Comparison of ENCODE assay signal across 15 cellular contexts in the genomic region with DNA sequence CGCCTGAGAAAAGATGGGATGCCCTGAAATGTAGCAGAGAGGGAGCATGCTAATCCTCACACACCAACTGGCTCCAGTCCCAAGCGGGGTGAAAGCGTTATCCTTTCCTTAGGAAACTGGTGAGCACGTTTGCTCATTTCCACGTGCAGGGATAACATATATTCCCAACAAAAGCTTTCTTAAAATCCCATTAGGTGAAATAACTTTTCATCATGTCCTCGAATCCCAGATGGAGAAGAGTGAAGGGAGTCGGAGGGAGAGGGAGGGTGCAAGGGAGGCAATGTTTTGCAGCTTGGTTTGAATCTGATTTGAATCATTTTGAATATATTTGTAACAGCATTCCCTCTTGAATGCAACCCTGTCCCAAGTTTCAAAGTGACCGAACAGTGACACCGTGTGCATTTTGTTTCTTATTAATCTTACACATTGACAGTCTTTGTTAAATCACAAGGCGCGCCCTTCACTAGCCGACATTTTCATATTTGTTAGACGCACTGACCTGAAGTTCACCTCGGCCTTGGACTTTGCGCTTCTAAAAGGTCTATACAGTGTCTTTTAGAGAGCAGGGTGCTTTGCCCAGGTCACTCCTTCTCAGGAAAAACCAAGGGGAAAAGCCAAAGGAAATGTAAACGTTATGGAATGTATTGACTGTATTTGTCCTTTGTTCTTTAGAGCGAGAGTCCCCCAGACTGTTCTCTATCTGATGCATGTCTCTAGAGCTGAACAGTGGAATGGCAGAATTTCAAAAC. TPM values are rescaled to one million over a fixed set of nuclear protein-coding genes. Genes with fewer than 3 reads are reported as not detected.
DNase-seq lines count a peak whose midpoint lies in the region; ATAC-seq and TF ChIP-seq lines count a peak whose summit lies in the region.
"Had no signal": no experiment of that assay in that cellular context is flagged by ENCODE, and none has a peak within 500 bp of the region (broad histone marks: within the 10 kb centered on the region; RNA-seq: fewer than 3 reads in every experiment).

No MANE protein-coding gene starts in this region.

- H3K79me1 ChIP-seq in IMR-90 (ENCODE audit: low read depth in 1 of 2, low read length in 2 of 2): peaks cover 23 to 44% of the 10 kb centered on the region in 2 experiments

- no peak for TF ChIP-seq POLR2A in IMR-90 (IDR thresholded peaks at IDR 0.05; ENCODE audit: low read depth, low read length)

- no peak for DNase-seq in IMR-90
- DNase-seq in activated T-helper 1 cell treated with anti-CD3 and anti-CD28 coated beads, Interleukin-12 subunit alpha, Interleukin-12 subunit beta, Interleukin-2, Interleukin-4 antibody, amounts not matched to agents 30 ng/mL and 10 ng/mL and 1 ng/mL, durations not matched to agents 14 hours and 24 hours and 36 hours (ENCODE audit: low spot score): no peak
- DNase-seq in left lobe of liver (ENCODE audit: low spot score): peak; percentile 21
- no peak for DNase-seq in NCI-H1105 (lab: John Stamatoyannopoulos, UW)
- no peak for DNase-seq in activated CD4-positive, alpha-beta T cell treated with anti-CD3 and anti-CD28 coated beads for 4 hours
- DNase-seq in central memory CD4-positive, alpha-beta T cell: no peak
- DNase-seq: activated CD4-positive, alpha-beta memory T cell treated with anti-CD3 and anti-CD28 coated beads for 36 hours; activated naive CD4-positive, alpha-beta T cell treated with anti-CD3 and anti-CD28 coated beads, Interleukin-2, amount 50 U/mL, for 16 hours; RPMI8226; T-helper 9 cell had no signal

- peak overlapping the region; percentile 37 for H2BK20ac ChIP-seq in IMR-90 (ENCODE audit: low read depth, low read length)

- 8% methylated on average over 2 of the region's 17 CpGs; no CpG with 5 or more reads in 1 of the 2 experiments for WGBS in IMR-90 (ENCODE audit: extremely low coverage in 2 of 2, insufficient read length in 1 of 2), 2 experiments

- H3K14ac ChIP-seq in IMR-90 (replicated peaks; ENCODE audit: low read depth, low read length): peak overlapping the region; percentile 57; the same call in 1 of the 2 replicates

- CTCF ChIA-PET in IMR-90 (lab: Yijun Ruan, JAX): no interaction called here

- no peak for ATAC-seq in IMR-90 (ENCODE audit: low read depth)
- no peak for ATAC-seq in left lobe of liver

- peaks cover 33% of the 10 kb centered on the region for H3K4me1 Mint-ChIP-seq in activated T-helper 1 cell treated with anti-CD3 and anti-CD28 coated beads, Interleukin-12 subunit alpha, Interleukin-12 subunit beta, Interleukin-2, Interleukin-4 antibody, amounts not matched to agents 30 ng/mL and 10 ng/mL and 1 ng/mL, durations not matched to agents 14 hours and 24 hours and 36 hours (ENCODE audit: low read depth)

- H3K18ac ChIP-seq in IMR-90 (ENCODE audit: low read depth, low read length): peak overlapping the region; percentile 49

- peak overlapping the region; percentile 8 for H2BK5ac ChIP-seq in IMR-90 (ENCODE audit: low read depth, low read length, poor library complexity, severe bottlenecking)

- POLR2A ChIA-PET in IMR-90 (lab: Charles Lee; ENCODE audit: unreplicated experiment): no interaction called here

- H3K4me3 ChIP-seq in IMR-90 (ENCODE audit: insufficient read depth, low read depth, low read length) (no peak overlapping the region), stomach smooth muscle (ENCODE audit: low read length in 2 of 2) (peak overlapping the region; percentile 42 to 52)

- H4K5ac ChIP-seq in IMR-90 (ENCODE audit: low read depth, low read length): no peak overlapping the region

- peak overlapping the region; percentile 85 for H3K23ac ChIP-seq in IMR-90 (ENCODE audit: low read depth, low read length)

- H3K9me3 ChIP-seq in IMR-90 (ENCODE audit: control insufficient read depth, insufficient read depth, low read length): no peaks in the 10 kb centered on the region
- H3K9me3 ChIP-seq in stomach smooth muscle (ENCODE audit: control insufficient read depth in 2 of 2, low read length in 2 of 2): no peaks in the 10 kb centered on the region
- H3K9me3 ChIP-seq: Caco-2 had no signal

- in situ Hi-C loops in IMR-90 (cut with MboI; ENCODE audit: low sequenced_read_pairs): no loop called here

- peak overlapping the region; percentile 52; the same call in 1 of the 2 replicates for H2AK5ac ChIP-seq in IMR-90 (ENCODE audit: low read depth, low read length)

- H4K91ac ChIP-seq in IMR-90 (ENCODE audit: insufficient read depth, low read depth, low read length): peak overlapping the region; percentile 59

- H2BK15ac ChIP-seq in IMR-90 (ENCODE audit: low read depth, low read length): 0 out of 3 replicates have a peak overlapping the region, but pooled peaks have one; percentile 3

- H3K4ac ChIP-seq in IMR-90 (ENCODE audit: low read depth, low read length): peak overlapping the region; percentile 70

- peaks cover 38% of the 10 kb centered on the region for H3K27me3 Mint-ChIP-seq in activated T-helper 1 cell treated with anti-CD3 and anti-CD28 coated beads, Interleukin-12 subunit alpha, Interleukin-12 subunit beta, Interleukin-2, Interleukin-4 antibody, amounts not matched to agents 30 ng/mL and 10 ng/mL and 1 ng/mL, durations not matched to agents 14 hours and 24 hours and 36 hours (ENCODE audit: insufficient read depth)

- dilution Hi-C loops in IMR-90 (cut with HindIII; ENCODE audit: low sequenced_read_pairs, unreplicated experiment): no loop called here

- no peaks in the 10 kb centered on the region for H4K20me1 ChIP-seq in IMR-90 (ENCODE audit: insufficient read depth, low read length)

- peak overlapping the region; percentile 64 for H3K4me2 ChIP-seq in IMR-90 (ENCODE audit: low read depth, low read length)

- H2AFZ ChIP-seq in IMR-90 (replicated peaks; ENCODE audit: low read length, poor library complexity): peak overlapping the region; percentile 9

- no peak overlapping the region for H3K4me3 Mint-ChIP-seq in activated T-helper 1 cell treated with anti-CD3 and anti-CD28 coated beads, Interleukin-12 subunit alpha, Interleukin-12 subunit beta, Interleukin-2, Interleukin-4 antibody, amounts not matched to agents 30 ng/mL and 10 ng/mL and 1 ng/mL, durations not matched to agents 14 hours and 24 hours and 36 hours
- H3K4me3 Mint-ChIP-seq: activated CD4-positive, alpha-beta memory T cell treated with anti-CD3 and anti-CD28 coated beads for 36 hours had no signal

- H3K27ac ChIP-seq in IMR-90 (ENCODE audit: insufficient read depth, low read length) (peak overlapping the region; percentile 49; the same call in 1 of the 2 replicates), stomach smooth muscle (ENCODE audit: low read length) (peak overlapping the region; percentile 95)
- H3K27ac ChIP-seq: HL-60 had no signal

- peak overlapping the region; percentile 7 to 45; a peak in 3 of 4 replicates for H4K8ac ChIP-seq in IMR-90 (ENCODE audit: low read depth in 2 of 2, low read length in 2 of 2)

- TF ChIP-seq RAD21 in IMR-90 (IDR thresholded peaks at IDR 0.05; ENCODE audit: low read length): no peak

- H3K27ac Mint-ChIP-seq in activated T-helper 1 cell treated with anti-CD3 and anti-CD28 coated beads, Interleukin-12 subunit alpha, Interleukin-12 subunit beta, Interleukin-2, Interleukin-4 antibody, amounts not matched to agents 30 ng/mL and 10 ng/mL and 1 ng/mL, durations not matched to agents 14 hours and 24 hours and 36 hours: peak overlapping the region; percentile 31

- no peaks in the 10 kb centered on the region for H3K27me3 ChIP-seq in IMR-90 (ENCODE audit: control insufficient read depth, insufficient read depth, low read length)
- no peaks in the 10 kb centered on the region for H3K27me3 ChIP-seq in stomach smooth muscle (ENCODE audit: control insufficient read depth in 1 of 2, insufficient read depth in 2 of 2, low read length in 2 of 2)

- peaks cover 3% of the 10 kb centered on the region; the same call in 1 of the 2 replicates for H3K36me3 ChIP-seq in IMR-90 (ENCODE audit: control insufficient read depth, insufficient read depth, low read length)
- H3K36me3 ChIP-seq in stomach smooth muscle (ENCODE audit: control insufficient read depth in 2 of 2, insufficient read depth in 2 of 2, low read length in 2 of 2): no peaks in the 10 kb centered on the region

- TF ChIP-seq CTCF in IMR-90 (conservative IDR thresholded peaks at IDR 0.05; ENCODE audit: low read depth, low read length): no peak

- H3K9ac ChIP-seq in IMR-90 (ENCODE audit: low read depth, low read length) (peak overlapping the region; percentile 61), stomach smooth muscle (ENCODE audit: low read length in 2 of 2) (peak overlapping the region; percentile 26 to 47)

- H2BK120ac ChIP-seq in IMR-90 (ENCODE audit: low read depth, low read length): peak overlapping the region; percentile 17

- peaks cover 11% of the 10 kb centered on the region for H3K9me1 ChIP-seq in IMR-90 (ENCODE audit: insufficient read depth, low read length)

- H3K4me1 ChIP-seq in IMR-90 (ENCODE audit: control insufficient read depth, insufficient read depth, low read length) (peaks cover 31% of the 10 kb centered on the region), stomach smooth muscle (ENCODE audit: control insufficient read depth, insufficient read depth, low read length) (peaks cover 57% of the 10 kb centered on the region)

- H2AK9ac ChIP-seq in IMR-90 (replicated peaks; ENCODE audit: low read depth, low read length, poor library complexity): no peak overlapping the region

- peaks cover 3% of the 10 kb centered on the region for H3K36me3 Mint-ChIP-seq in activated T-helper 1 cell treated with anti-CD3 and anti-CD28 coated beads, Interleukin-12 subunit alpha, Interleukin-12 subunit beta, Interleukin-2, Interleukin-4 antibody, amounts not matched to agents 30 ng/mL and 10 ng/mL and 1 ng/mL, durations not matched to agents 14 hours and 24 hours and 36 hours (ENCODE audit: low read depth)
- H3K36me3 Mint-ChIP-seq: activated CD4-positive, alpha-beta memory T cell treated with anti-CD3 and anti-CD28 coated beads for 36 hours had no signal

- H3K9me3 Mint-ChIP-seq in activated T-helper 1 cell treated with anti-CD3 and anti-CD28 coated beads, Interleukin-12 subunit alpha, Interleukin-12 subunit beta, Interleukin-2, Interleukin-4 antibody, amounts not matched to agents 30 ng/mL and 10 ng/mL and 1 ng/mL, durations not matched to agents 14 hours and 24 hours and 36 hours: no peaks in the 10 kb centered on the region
- H3K9me3 Mint-ChIP-seq: activated CD4-positive, alpha-beta memory T cell treated with anti-CD3 and anti-CD28 coated beads for 36 hours had no signal

- intact Hi-C loops in IMR-90 (cut with micrococcal nuclease): loop anchor here (5.0 kb wide), 1 partner anchor 101 kb away; no protein-coding TSS in a partner anchor
- intact Hi-C loops in activated T-helper 1 cell treated with anti-CD3 and anti-CD28 coated beads, Interleukin-12 subunit alpha, Interleukin-12 subunit beta, Interleukin-2, Interleukin-4 antibody, amounts not matched to agents 30 ng/mL and 10 ng/mL and 1 ng/mL, durations not matched to agents 14 hours and 24 hours and 36 hours (cut with micrococcal nuclease): loop anchor here (1.0 to 5.0 kb wide), 5 partner anchors 17 to 1019 kb away; a partner anchor contains a TSS

- no TSS peak for BruUV-seq in IMR-90 (replicated peaks; lab: Mats Ljungman, UMichigan)

- H3K56ac ChIP-seq in IMR-90 (ENCODE audit: extremely low read depth, insufficient read depth, low read length): no peak overlapping the region

RNA-seq across cellular contexts. Expression of a gene that starts 3.0 kb away (rescaled TPM):
- 0.36 and 1.1 TPM in 2 replicates for total RNA-seq in IMR-90 (2012; rRNA removed)
- 7.2 and 8.0 TPM in 2 replicates for polyA plus RNA-seq in IMR-90 (2012; rRNA removed)
- polyA plus RNA-seq in IMR-90 (2012; cell fraction: cytosol; rRNA removed): 4.3 and 5.1 TPM in 2 replicates
- polyA plus RNA-seq in IMR-90 (2012; cell fraction: nucleus; rRNA removed; ENCODE audit: low replicate concordance): 4.5 and 16.6 TPM in 2 replicates
- total RNA-seq in activated T-helper 1 cell treated with anti-CD3 and anti-CD28 coated beads, Interleukin-12 subunit alpha, Interleukin-12 subunit beta, Interleukin-2, Interleukin-4 antibody, amounts not matched to agents 30 ng/mL and 10 ng/mL and 1 ng/mL, durations not matched to agents 14 hours and 24 hours and 36 hours: not detected in 2 replicates
- 0.43 TPM for total RNA-seq in left lobe of liver
- total RNA-seq: activated CD4-positive, alpha-beta memory T cell treated with anti-CD3 and anti-CD28 coated beads for 36 hours; cerebellum; temporal lobe had no signal

RNA-seq across cellular contexts. Expression of a gene that starts 9.9 kb away (rescaled TPM):
- total RNA-seq in IMR-90 (2012; rRNA removed) (19.9 and 23.9 TPM in 2 replicates), left lobe of liver (0.50 TPM)
- 28.1 and 29.4 TPM in 2 replicates for polyA plus RNA-seq in IMR-90 (2012; rRNA removed)
- 27.6 and 56.3 TPM in 2 replicates for polyA plus RNA-seq in IMR-90 (2012; cell fraction: cytosol; rRNA removed)
- polyA plus RNA-seq in IMR-90 (2012; cell fraction: nucleus; rRNA removed; ENCODE audit: low replicate concordance): 34.9 and 41.0 TPM in 2 replicates
- not detected in 2 replicates for total RNA-seq in activated T-helper 1 cell treated with anti-CD3 and anti-CD28 coated beads, Interleukin-12 subunit alpha, Interleukin-12 subunit beta, Interleukin-2, Interleukin-4 antibody, amounts not matched to agents 30 ng/mL and 10 ng/mL and 1 ng/mL, durations not matched to agents 14 hours and 24 hours and 36 hours
- total RNA-seq: activated CD4-positive, alpha-beta memory T cell treated with anti-CD3 and anti-CD28 coated beads for 36 hours; cerebellum; temporal lobe had no signal

RNA-seq across cellular contexts. Expression of a gene that starts 14.0 kb away (rescaled TPM):
- 1.4 and 1.7 TPM in 2 replicates for total RNA-seq in IMR-90 (2012; rRNA removed)
- 1.8 and 2.1 TPM in 2 replicates for polyA plus RNA-seq in IMR-90 (2012; rRNA removed)
- polyA plus RNA-seq in IMR-90 (2012; cell fraction: cytosol; rRNA removed): 0.50 and 1.7 TPM in 2 replicates
- 3.9 and 5.3 TPM in 2 replicates for polyA plus RNA-seq in IMR-90 (2012; cell fraction: nucleus; rRNA removed; ENCODE audit: low replicate concordance)
- not detected in 2 replicates for total RNA-seq in activated T-helper 1 cell treated with anti-CD3 and anti-CD28 coated beads, Interleukin-12 subunit alpha, Interleukin-12 subunit beta, Interleukin-2, Interleukin-4 antibody, amounts not matched to agents 30 ng/mL and 10 ng/mL and 1 ng/mL, durations not matched to agents 14 hours and 24 hours and 36 hours
- total RNA-seq in left lobe of liver: not detected
- total RNA-seq: activated CD4-positive, alpha-beta memory T cell treated with anti-CD3 and anti-CD28 coated beads for 36 hours; cerebellum; temporal lobe had no signal

RNA-seq across cellular contexts. Expression of a gene that starts 18.8 kb away (rescaled TPM):
- total RNA-seq in IMR-90 (2012; rRNA removed) (0.83 and 0.90 TPM in 2 replicates), left lobe of liver (0.30 TPM)
- 5.4 and 8.8 TPM in 2 replicates for polyA plus RNA-seq in IMR-90 (2012; rRNA removed)
- 4.3 and 8.1 TPM in 2 replicates for polyA plus RNA-seq in IMR-90 (2012; cell fraction: cytosol; rRNA removed)
- 17.8 and 28.7 TPM in 2 replicates for polyA plus RNA-seq in IMR-90 (2012; cell fraction: nucleus; rRNA removed; ENCODE audit: low replicate concordance)
- total RNA-seq in activated T-helper 1 cell treated with anti-CD3 and anti-CD28 coated beads, Interleukin-12 subunit alpha, Interleukin-12 subunit beta, Interleukin-2, Interleukin-4 antibody, amounts not matched to agents 30 ng/mL and 10 ng/mL and 1 ng/mL, durations not matched to agents 14 hours and 24 hours and 36 hours: not detected in 2 replicates
- total RNA-seq: activated CD4-positive, alpha-beta memory T cell treated with anti-CD3 and anti-CD28 coated beads for 36 hours; cerebellum; temporal lobe had no signal

RNA-seq across cellular contexts. Expression of a gene that starts 22.9 kb away (rescaled TPM):
- total RNA-seq in IMR-90 (2012; rRNA removed) (under 0.01 and 0.18 TPM in 2 replicates), left lobe of liver (not detected)
- polyA plus RNA-seq in IMR-90 (2012; rRNA removed): 1.7 TPM in 2 replicates
- polyA plus RNA-seq in IMR-90 (2012; cell fraction: cytosol; rRNA removed): 2.0 and 2.2 TPM in 2 replicates
- 0.51 and 0.71 TPM in 2 replicates for polyA plus RNA-seq in IMR-90 (2012; cell fraction: nucleus; rRNA removed; ENCODE audit: low replicate concordance)
- total RNA-seq in activated T-helper 1 cell treated with anti-CD3 and anti-CD28 coated beads, Interleukin-12 subunit alpha, Interleukin-12 subunit beta, Interleukin-2, Interleukin-4 antibody, amounts not matched to agents 30 ng/mL and 10 ng/mL and 1 ng/mL, durations not matched to agents 14 hours and 24 hours and 36 hours: not detected in 2 replicates
- total RNA-seq: activated CD4-positive, alpha-beta memory T cell treated with anti-CD3 and anti-CD28 coated beads for 36 hours; cerebellum; temporal lobe had no signal

Comparison
In these comparisons a context has a peak if more than half of its experiments do, and no peak if none do; other contexts are left out.
1. RNA of a gene that starts 9.9 kb away (total RNA-seq): 19.9 to 23.9 TPM in IMR-90; 0.50 TPM in left lobe of liver (single experiment) and not detected in activated T-helper 1 cell treated with anti-CD3 and anti-CD28 coated beads, Interleukin-12 subunit alpha, Interleukin-12 subunit beta, Interleukin-2, Interleukin-4 antibody, amounts not matched to agents 30 ng/mL and 10 ng/mL and 1 ng/mL, durations not matched to agents 14 hours and 24 hours and 36 hours; every median in the first group is over 10 times any median in the second.